25 cellular contexts compared by ENCODE assay signal in the genomic region with DNA sequence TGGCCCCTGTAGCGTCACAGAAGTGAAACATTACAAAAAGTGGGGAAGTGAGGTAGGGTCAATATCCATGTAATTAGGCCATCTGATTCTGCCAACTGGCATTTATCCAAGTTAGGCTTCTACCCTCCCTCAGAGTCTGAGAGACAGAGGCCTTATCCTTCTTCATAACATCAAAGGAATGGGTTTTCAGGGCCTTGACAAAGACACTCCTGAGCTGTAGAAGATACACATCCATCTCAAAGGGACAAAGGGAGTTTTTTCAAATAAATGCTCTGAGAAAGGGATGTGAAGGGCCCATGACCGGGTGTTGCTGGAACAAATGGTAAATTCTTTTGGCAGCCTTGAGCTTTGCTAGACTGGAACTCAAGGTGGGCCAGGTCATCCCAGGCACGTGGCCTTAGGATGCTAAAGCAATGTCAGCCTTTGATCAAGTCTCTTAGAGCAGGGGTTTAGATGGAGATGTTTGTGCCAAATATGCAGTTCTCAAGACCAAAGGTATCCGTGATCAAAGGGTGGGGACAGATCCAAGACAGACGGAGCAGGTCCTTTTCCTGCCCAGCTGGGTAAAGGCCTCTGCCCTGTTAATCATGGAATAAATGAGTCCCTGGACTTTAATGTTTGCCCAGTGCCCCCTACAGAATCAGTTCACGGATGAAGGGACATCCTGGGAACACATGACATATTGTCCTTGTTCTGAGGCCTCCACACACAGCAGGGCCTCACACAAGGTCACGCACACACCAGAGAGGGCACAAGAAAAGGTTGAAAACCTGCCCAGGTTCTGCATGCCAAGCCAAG. TPM values are rescaled to one million over a fixed set of nuclear protein-coding genes. Genes with fewer than 3 reads are reported as not detected.
DNase-seq lines count a peak whose midpoint lies in the region; FAIRE-seq and TF ChIP-seq lines count a peak whose summit lies in the region.
"Had no signal": no experiment of that assay in that cellular context is flagged by ENCODE, and none has a peak within 500 bp of the region (broad histone marks: within the 10 kb centered on the region; RNA-seq: fewer than 3 reads in every experiment).

No MANE protein-coding gene starts in this region.

- H3K9me3 Mint-ChIP-seq in neural progenitor cell, result no peaks in the 10 kb centered on the region
- H3K9me3 Mint-ChIP-seq: IgD-negative memory B cell had no signal

- TF ChIP-seq POLR2A in H1 (IDR thresholded peaks at IDR 0.05; ENCODE audit: control extremely low read depth in 1 of 2, low read depth in 2 of 2, low read length in 2 of 2) (no peak), esophagus squamous epithelium (IDR thresholded peaks at IDR 0.05) (no peak)

- no peak overlapping the region for H4K5ac ChIP-seq in H1 (ENCODE audit: insufficient read length, low read depth, low read length)

- no peak overlapping the region for H4K8ac ChIP-seq in H1 (ENCODE audit: extremely low read depth, insufficient read depth, low read length)

- no peak for TF ChIP-seq EP300 in H1 (IDR thresholded peaks at IDR 0.05; ENCODE audit: borderline replicate concordance in 1 of 2, low read depth in 2 of 2, low read length in 2 of 2)

- peak overlapping the region; percentile 42 for H3K27ac Mint-ChIP-seq in neural progenitor cell
- H3K27ac Mint-ChIP-seq: CD4-positive, alpha-beta memory T cell; IgD-negative memory B cell had no signal

- H3K4me3 Mint-ChIP-seq in neural progenitor cell, result no peak overlapping the region
- H3K4me3 Mint-ChIP-seq: CD4-positive, alpha-beta memory T cell; IgD-negative memory B cell had no signal

- no peak overlapping the region for H3K14ac ChIP-seq in H1 (ENCODE audit: insufficient read length)

- DNase-seq in H1 (ENCODE audit: low read depth in 1 of 2, low spot score in 2 of 2), result no peak
- DNase-seq in neural progenitor cell (ENCODE audit: low spot score), result no peak
- DNase-seq in substantia nigra (lab: John Stamatoyannopoulos, UW), result peak in 1 of 49 donors; percentile 4
- no peak for DNase-seq in GOT3 (lab: John Stamatoyannopoulos, UW)
- DNase-seq in esophagus squamous epithelium (lab: John Stamatoyannopoulos, UW), result no peak
- no peak for DNase-seq in CD1c-positive myeloid dendritic cell (ENCODE audit: extremely low spot score)
- DNase-seq in T-helper 9 cell, result no peak
- DNase-seq: AML-193, COR-L47, DMS53, MM.1S, NCI-H1417, NCI-H1694, NCI-H2081, NCI-H2227 treated with DMSO at 0.1 percent for 48 hours, NCI-H526 treated with DMSO at 0.1 percent for 48 hours, Right ventricle myocardium superior, RPMI8226 had no signal

- CTCF ChIA-PET in H1 (lab: Charles Lee; ENCODE audit: partially characterized antibody), result interaction anchor here (1.4 kb wide), 1 partner anchor 43 kb away, joined by 5 read pairs; no protein-coding TSS in a partner anchor

- peak overlapping the region; percentile 42; the same call in 1 of the 2 replicates for H2BK12ac ChIP-seq in H1 (ENCODE audit: low read depth, low read length)

- no peak overlapping the region for H3K27ac ChIP-seq in H1 (ENCODE audit: low read depth, low read length)
- H3K27ac ChIP-seq in liver (ENCODE audit: low read depth in 1 of 2, low read length in 2 of 2), result peak overlapping the region in 1 of 2 donors; percentile 60
- no peak overlapping the region for H3K27ac ChIP-seq in neural progenitor cell
- peak overlapping the region; percentile 19 for H3K27ac ChIP-seq in substantia nigra (ENCODE audit: low read depth, low read length, poor library complexity, severe bottlenecking)
- H3K27ac ChIP-seq in esophagus squamous epithelium, result no peak overlapping the region
- H3K27ac ChIP-seq: BLaER1 treated with 17β-estradiol and CSF1 and Interleukin-3, amounts not matched to agents 10 nM and 100 nM; KMS-11 had no signal

- H4K91ac ChIP-seq in H1 (replicated peaks; ENCODE audit: insufficient read length, low read length), result peak overlapping the region; percentile 36

- H3K23me2 ChIP-seq in H1 (ENCODE audit: low read depth, low read length), result no peaks in the 10 kb centered on the region

- H3K56ac ChIP-seq in H1 (replicated peaks; ENCODE audit: insufficient read length, low read depth, low read length), result no peak overlapping the region

- no peaks in the 10 kb centered on the region for H3K79me1 ChIP-seq in H1 (ENCODE audit: low read depth, low read length)

- H3K4me3 ChIP-seq in H1 (ENCODE audit: extremely low read depth in 1 of 4, insufficient read depth in 2 of 4, low read depth in 3 of 4, low read length in 4 of 4) (no peak overlapping the region), liver (ENCODE audit: low read depth in 1 of 3, low read length in 3 of 3) (no peak overlapping the region), neural progenitor cell (no peak overlapping the region), esophagus squamous epithelium (no peak overlapping the region)
- H3K4me3 ChIP-seq: BLaER1 treated with 17β-estradiol and CSF1 and Interleukin-3, amounts not matched to agents 10 nM and 100 nM had no signal

- POLR2A ChIA-PET in H1 (lab: Charles Lee; ENCODE audit: partially characterized antibody), result interaction anchor here (1.6 kb wide), 1 partner anchor 9 kb away, joined by 7 read pairs; no protein-coding TSS in a partner anchor

- H2BK5ac ChIP-seq in H1 (ENCODE audit: low read depth, low read length), result no peak overlapping the region

- peak overlapping the region; percentile 36; the same call in 1 of the 2 replicates for H2BK20ac ChIP-seq in H1 (ENCODE audit: low read length)

- no peak overlapping the region for H2AK5ac ChIP-seq in H1 (ENCODE audit: low read depth, low read length)

- no peak overlapping the region for H3K4ac ChIP-seq in H1 (replicated peaks; ENCODE audit: insufficient read length, low read depth, low read length)

- H3K36me3 ChIP-seq in H1 (ENCODE audit: control insufficient read depth in 2 of 4, insufficient read depth in 4 of 4, low read length in 3 of 4), result no peaks in the 10 kb centered on the region
- no peaks in the 10 kb centered on the region for H3K36me3 ChIP-seq in liver (ENCODE audit: control insufficient read depth in 4 of 4, insufficient read depth in 3 of 4, low read depth in 1 of 4, low read length in 3 of 4)
- no peaks in the 10 kb centered on the region for H3K36me3 ChIP-seq in neural progenitor cell
- H3K36me3 ChIP-seq in esophagus squamous epithelium, result no peaks in the 10 kb centered on the region
- H3K36me3 ChIP-seq: BLaER1 treated with 17β-estradiol and CSF1 and Interleukin-3, amounts not matched to agents 10 nM and 100 nM had no signal

- no peaks in the 10 kb centered on the region for H3K4me1 ChIP-seq in H1 (replicated peaks in 1 of 4; ENCODE audit: control insufficient read depth in 3 of 4, insufficient read depth in 4 of 4, low read length in 3 of 4)
- H3K4me1 ChIP-seq in liver (ENCODE audit: control insufficient read depth in 4 of 4, insufficient read depth in 4 of 4, low read length in 3 of 4), result peaks cover 7 to 20% (median 9%) of the 10 kb centered on the region in 4 donors
- peaks cover 5% of the 10 kb centered on the region for H3K4me1 ChIP-seq in neural progenitor cell
- H3K4me1 ChIP-seq in esophagus squamous epithelium, result no peaks in the 10 kb centered on the region
- H3K4me1 ChIP-seq: BLaER1 treated with 17β-estradiol and CSF1 and Interleukin-3, amounts not matched to agents 10 nM and 100 nM had no signal

- no peak for FAIRE-seq in H1 (lab: Jason Lieb, UNC)
- FAIRE-seq: A204.1, H54 had no signal

- H3K4me1 Mint-ChIP-seq in neural progenitor cell, result peaks cover 17% of the 10 kb centered on the region
- H3K4me1 Mint-ChIP-seq: CD4-positive, alpha-beta memory T cell; IgD-negative memory B cell had no signal

- intact Hi-C loops in esophagus squamous epithelium (cut with DNase I), result no loop called here

- no peak overlapping the region for H3K9ac ChIP-seq in H1 (replicated peaks in 1 of 4; ENCODE audit: extremely low read depth in 1 of 4, low read depth in 3 of 4, low read length in 3 of 4)
- no peak overlapping the region for H3K9ac ChIP-seq in liver (ENCODE audit: low read depth in 1 of 2, low read length in 2 of 2)
- H3K9ac ChIP-seq in neural progenitor cell, result no peak overlapping the region
- H3K9ac ChIP-seq: BLaER1 treated with 17β-estradiol and CSF1 and Interleukin-3, amounts not matched to agents 10 nM and 100 nM; KMS-11 had no signal

- no peaks in the 10 kb centered on the region for H3F3A ChIP-seq in neural progenitor cell (ENCODE audit: low read depth)

- peaks cover 1% of the 10 kb centered on the region for H3K27me3 Mint-ChIP-seq in neural progenitor cell (ENCODE audit: insufficient read depth, low read depth)
- H3K27me3 Mint-ChIP-seq: IgD-negative memory B cell had no signal

- TF ChIP-seq RAD21 in H1 (IDR thresholded peaks at IDR 0.05 in 1 of 2, conservative IDR thresholded peaks at IDR 0.05 in 1 of 2; ENCODE audit: low read depth in 2 of 2, low read length in 2 of 2) (no peak), liver (IDR thresholded peaks at IDR 0.05) (no peak)

- H3K18ac ChIP-seq in H1 (ENCODE audit: extremely low read depth, low read length), result no peak overlapping the region

- no peak overlapping the region for H2BK15ac ChIP-seq in H1 (ENCODE audit: low read length)

- no peak for TF ChIP-seq CTCF in H1 (IDR thresholded peaks at IDR 0.05; ENCODE audit: control extremely low read depth in 1 of 3, insufficient read depth in 1 of 3, low read depth in 1 of 3, low read length in 3 of 3)
- TF ChIP-seq CTCF in liver (IDR thresholded peaks at IDR 0.05; ENCODE audit: low read depth, low read length, missing input control), result no peak
- no peak for TF ChIP-seq CTCF in neural progenitor cell (IDR thresholded peaks at IDR 0.05)
- TF ChIP-seq CTCF in esophagus squamous epithelium (IDR thresholded peaks at IDR 0.05), result no peak

- no peak overlapping the region; the same call in 1 of the 2 replicates for H2AFZ ChIP-seq in H1 (ENCODE audit: low read length)
- no peak overlapping the region for H2AFZ ChIP-seq in neural progenitor cell (replicated peaks)

- H4K20me1 ChIP-seq in H1 (replicated peaks in 1 of 2; ENCODE audit: control insufficient read depth in 1 of 2, insufficient read depth in 2 of 2, low read length in 2 of 2), result no peaks in the 10 kb centered on the region
- H4K20me1 ChIP-seq in neural progenitor cell (ENCODE audit: low read depth), result no peaks in the 10 kb centered on the region
- H4K20me1 ChIP-seq: BLaER1 treated with 17β-estradiol and CSF1 and Interleukin-3, amounts not matched to agents 10 nM and 100 nM had no signal

- H3K36me3 Mint-ChIP-seq in neural progenitor cell, result no peaks in the 10 kb centered on the region
- H3K36me3 Mint-ChIP-seq: CD4-positive, alpha-beta memory T cell; IgD-negative memory B cell had no signal

- H3K27me3 ChIP-seq in H1 (replicated peaks in 1 of 4; ENCODE audit: control insufficient read depth in 3 of 4, extremely low read depth in 1 of 4, insufficient read depth in 3 of 4, low read length in 3 of 4), result no peaks in the 10 kb centered on the region
- no peaks in the 10 kb centered on the region for H3K27me3 ChIP-seq in liver (ENCODE audit: control insufficient read depth in 4 of 4, insufficient read depth in 4 of 4, low read length in 3 of 4)
- no peaks in the 10 kb centered on the region for H3K27me3 ChIP-seq in neural progenitor cell
- no peaks in the 10 kb centered on the region for H3K27me3 ChIP-seq in esophagus squamous epithelium
- H3K27me3 ChIP-seq: BLaER1 treated with 17β-estradiol and CSF1 and Interleukin-3, amounts not matched to agents 10 nM and 100 nM had no signal

- 92% methylated on average over 7 of the region's 7 CpGs; no CpG with 5 or more reads in 1 of the 2 experiments for WGBS in H1 (ENCODE audit: extremely low coverage in 1 of 2, insufficient coverage in 1 of 2, insufficient read length in 1 of 2, insufficient replicate concordance in 2 of 2, low coverage in 1 of 2, low lambda C conversion rate in 2 of 2, missing lambda C conversion rate in 1 of 2), 2 experiments
- WGBS in liver, result 50% methylated on average over 7 of the region's 7 CpGs
- 69 to 87% methylated on average over 7 of the region's 7 CpGs for WGBS in esophagus squamous epithelium, 2 donors

- H3K79me2 ChIP-seq in H1 (ENCODE audit: control insufficient read depth in 1 of 2, insufficient read depth in 2 of 2, low read length in 2 of 2) (no peaks in the 10 kb centered on the region), neural progenitor cell (ENCODE audit: low read depth) (no peaks in the 10 kb centered on the region)

- H3K9me3 ChIP-seq in H1 (ENCODE audit: insufficient read depth in 2 of 2, low read depth in 1 of 2, low read length in 1 of 2) (peaks cover 2 to 8% of the 10 kb centered on the region in 2 experiments; a peak in 1 of 4 replicates), liver (ENCODE audit: control insufficient read depth in 4 of 4, low read length in 3 of 4) (no peaks in the 10 kb centered on the region), neural progenitor cell (ENCODE audit: low read depth) (no peaks in the 10 kb centered on the region), esophagus squamous epithelium (no peaks in the 10 kb centered on the region)

- no peak overlapping the region for H3K23ac ChIP-seq in H1 (ENCODE audit: insufficient read length)

- no peak overlapping the region for H3K4me2 ChIP-seq in H1 (ENCODE audit: insufficient read depth in 1 of 2, low read depth in 2 of 2, low read length in 2 of 2)
- no peak overlapping the region for H3K4me2 ChIP-seq in neural progenitor cell
- H3K4me2 ChIP-seq: BLaER1 treated with 17β-estradiol and CSF1 and Interleukin-3, amounts not matched to agents 10 nM and 100 nM; KMS-11 had no signal

- H2BK120ac ChIP-seq in H1 (replicated peaks; ENCODE audit: low read depth, low read length), result no peak overlapping the region

RNA-seq across cellular contexts. Expression of a gene that starts 10.0 kb away (rescaled TPM):
- total RNA-seq in H1 (2021; fragmentation: NEBNext Ultra II Directional; extraction: Animal tissue kit (Norgen Biotek cat#: 25700)), result 78.7 and 83.1 TPM in 2 replicates
- 9.0 and 12.6 TPM in 2 replicates for polyA plus RNA-seq in H1 (2011; rRNA removed)
- 17.4 TPM for polyA plus RNA-seq in H1 (2011; cell fraction: cytosol; rRNA removed)
- polyA plus RNA-seq in H1 (2011; cell fraction: nucleus; rRNA removed), result 13.0 TPM
- 12.2 to 25.3 TPM (median 17.9 TPM) in 4 replicates for polyA plus RNA-seq in H1 (2012, experiment 1 of 2)
- polyA plus RNA-seq in H1 (2012, experiment 2 of 2), result 1.5 TPM
- 29.1 TPM for polyA plus RNA-seq in H1 (2013, experiment 1 of 2)
- polyA plus RNA-seq in H1 (2013, experiment 2 of 2), result 30.1 TPM
- polyA minus RNA-seq in H1 (2011; rRNA and poly(A)+ RNA removed), result 45.6 and 62.0 TPM in 2 replicates
- polyA minus RNA-seq in H1 (2011; cell fraction: cytosol; rRNA and poly(A)+ RNA removed), result 30.0 TPM
- polyA minus RNA-seq in H1 (2011; cell fraction: nucleus; rRNA and poly(A)+ RNA removed), result 59.1 TPM
- total RNA-seq in liver, result 1 to 10 TPM; 1.0 to 5.0 TPM
- polyA plus RNA-seq in liver, result under 1 TPM; 0.58 to 0.83 TPM
- total RNA-seq in neural progenitor cell (ENCODE audit: low replicate concordance), result 23.8 and 27.4 TPM in 2 replicates
- 1 to 10 TPM in 3 of 4 donors, under 1 TPM in 1; 0.30 to 5.8 (median 3.1) TPM for total RNA-seq in esophagus squamous epithelium
